21 cellular contexts compared by ENCODE assay signal in the genomic region with DNA sequence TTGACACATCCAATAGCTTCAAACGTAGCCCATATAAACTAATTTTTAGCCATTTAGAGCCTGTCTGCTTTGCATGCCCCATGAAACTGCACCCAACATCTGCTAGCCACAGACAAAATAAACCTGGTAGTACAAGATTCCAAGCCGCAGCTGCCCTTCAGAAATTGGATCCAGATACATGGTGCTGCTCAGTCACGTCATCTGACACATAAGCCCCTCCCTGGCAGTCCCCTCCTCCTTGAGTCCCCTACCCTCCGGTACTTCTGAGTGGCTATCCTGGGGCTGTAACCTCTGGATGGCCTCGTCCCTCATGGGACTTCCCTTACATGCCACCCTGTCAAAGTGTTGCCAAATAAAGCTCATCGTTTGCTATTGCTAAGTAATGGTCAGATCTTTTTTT. TPM values are rescaled to one million over a fixed set of nuclear protein-coding genes. Genes with fewer than 3 reads are reported as not detected.
DNase-seq lines count a peak whose midpoint lies in the region; ATAC-seq and TF ChIP-seq lines count a peak whose summit lies in the region.
"Had no signal": no experiment of that assay in that cellular context is flagged by ENCODE, and none has a peak within 500 bp of the region (broad histone marks: within the 10 kb centered on the region; RNA-seq: fewer than 3 reads in every experiment).

No MANE protein-coding gene starts in this region.

- TF ChIP-seq RAD21 in IMR-90 (IDR thresholded peaks at IDR 0.05; ENCODE audit: low read length) = no peak

- H2BK120ac ChIP-seq in IMR-90 (ENCODE audit: low read depth, low read length) = no peak overlapping the region

- intact Hi-C loops in IMR-90 (cut with micrococcal nuclease) = no loop called here

- no peak overlapping the region for H3K4me3 Mint-ChIP-seq in neural crest cell
- H3K4me3 Mint-ChIP-seq: CD4-positive, alpha-beta memory T cell had no signal

- POLR2A ChIA-PET in IMR-90 (lab: Charles Lee; ENCODE audit: unreplicated experiment) = no interaction called here

- H3K4me3 ChIP-seq in AG10803 (ENCODE audit: low read length) (no peak overlapping the region), IMR-90 (ENCODE audit: insufficient read depth, low read depth, low read length) (no peak overlapping the region), foreskin fibroblast (ENCODE audit: low read depth in 1 of 2, low read length in 2 of 2) (no peak overlapping the region)
- H3K4me3 ChIP-seq: A549; BLaER1 treated with 17β-estradiol and CSF1 and Interleukin-3, amounts not matched to agents 10 nM and 100 nM; SJCRH30 had no signal

- no peak overlapping the region for H3K18ac ChIP-seq in IMR-90 (ENCODE audit: low read depth, low read length)

- H2AFZ ChIP-seq in IMR-90 (replicated peaks; ENCODE audit: low read length, poor library complexity) = no peak overlapping the region

- no peak overlapping the region for H2BK5ac ChIP-seq in IMR-90 (ENCODE audit: low read depth, low read length, poor library complexity, severe bottlenecking)

- no peak overlapping the region for H2BK20ac ChIP-seq in IMR-90 (ENCODE audit: low read depth, low read length)

- DNase-seq in AG10803 (ENCODE audit: low read depth) = peak; percentile 53
- DNase-seq in IMR-90 = peak; percentile 5
- peak; percentile 21 to 63 for DNase-seq in foreskin fibroblast
- no peak for DNase-seq in neural crest cell (ENCODE audit: low read depth, low spot score)
- DNase-seq in anterior cingulate cortex (lab: John Stamatoyannopoulos, UW) = no peak
- DNase-seq in activated CD4-positive, alpha-beta T cell treated with anti-CD3 and anti-CD28 coated beads, Interleukin-2, amount 50 U/mL, for 4 hours = no peak
- DNase-seq in HT-29 (ENCODE audit: low spot score) = no peak
- DNase-seq: CD4-positive, alpha-beta memory T cell; KG1; NCI-H1105; NCI-H146; NCI-H2029; NCI-H2227 treated with DMSO at 0.1 percent for 48 hours; NCI-H510A; NK-92 treated with Interleukin-12 subunit alpha and Interleukin-12 subunit beta, amount 100 ng/mL, for 24 hours had no signal

- H3K36me3 ChIP-seq in IMR-90 (ENCODE audit: control insufficient read depth, insufficient read depth, low read length) = no peaks in the 10 kb centered on the region
- H3K36me3 ChIP-seq: SJCRH30 had no signal

- H3K9me3 Mint-ChIP-seq in neural crest cell = no peaks in the 10 kb centered on the region

- in situ Hi-C loops in IMR-90 (cut with MboI; ENCODE audit: low sequenced_read_pairs) = no loop called here

- no peak for ATAC-seq in IMR-90 (ENCODE audit: low read depth)
- ATAC-seq in HG03280 (IDR thresholded peaks at IDR 0.05; ENCODE audit: unreplicated experiment) = no peak
- ATAC-seq: Panc1 had no signal

- no peaks in the 10 kb centered on the region for H3K27me3 ChIP-seq in IMR-90 (ENCODE audit: control insufficient read depth, insufficient read depth, low read length)
- H3K27me3 ChIP-seq: BLaER1 treated with 17β-estradiol and CSF1 and Interleukin-3, amounts not matched to agents 10 nM and 100 nM; SJCRH30 had no signal

- H3K9me1 ChIP-seq in IMR-90 (ENCODE audit: insufficient read depth, low read length) = no peaks in the 10 kb centered on the region; the same call in 1 of the 2 replicates

- no peak for TF ChIP-seq CTCF in AG10803 (conservative IDR thresholded peaks at IDR 0.05; ENCODE audit: low read length)
- TF ChIP-seq CTCF in IMR-90 (conservative IDR thresholded peaks at IDR 0.05; ENCODE audit: low read depth, low read length) = no peak
- TF ChIP-seq CTCF in foreskin fibroblast (IDR thresholded peaks at IDR 0.05; ENCODE audit: low read depth, low read length) = no peak
- TF ChIP-seq CTCF in neural crest cell (conservative IDR thresholded peaks at IDR 0.05) = no peak

- peaks cover 18% of the 10 kb centered on the region for H3K4me1 Mint-ChIP-seq in neural crest cell

- no peak overlapping the region for H3K4ac ChIP-seq in IMR-90 (ENCODE audit: low read depth, low read length)

- H2AK5ac ChIP-seq in IMR-90 (ENCODE audit: low read depth, low read length) = 0 out of 2 replicates have a peak overlapping the region, but pooled peaks have one; percentile 21

- peak overlapping the region; percentile 5 for H3K27ac Mint-ChIP-seq in neural crest cell (ENCODE audit: unreplicated experiment)
- H3K27ac Mint-ChIP-seq: CD4-positive, alpha-beta memory T cell had no signal

- H3K23ac ChIP-seq in IMR-90 (ENCODE audit: low read depth, low read length) = no peak overlapping the region; the same call in 1 of the 2 replicates

- no peak overlapping the region for H4K8ac ChIP-seq in IMR-90 (ENCODE audit: low read depth in 2 of 2, low read length in 2 of 2)

- H3K9me3 ChIP-seq in IMR-90 (ENCODE audit: control insufficient read depth, insufficient read depth, low read length) = no peaks in the 10 kb centered on the region
- H3K9me3 ChIP-seq: A549; BLaER1 treated with 17β-estradiol and CSF1 and Interleukin-3, amounts not matched to agents 10 nM and 100 nM; SJCRH30 had no signal

- dilution Hi-C loops in IMR-90 (cut with HindIII; ENCODE audit: low sequenced_read_pairs, unreplicated experiment) = no loop called here

- no peak overlapping the region for H4K91ac ChIP-seq in IMR-90 (ENCODE audit: insufficient read depth, low read depth, low read length)

- no peaks in the 10 kb centered on the region for H3K27me3 Mint-ChIP-seq in neural crest cell (ENCODE audit: low read depth)

- no peak overlapping the region for H3K4me2 ChIP-seq in IMR-90 (ENCODE audit: low read depth, low read length)
- H3K4me2 ChIP-seq: A549 had no signal

- 0 out of 2 replicates have a peak, but pooled peaks cover 4% of the 10 kb centered on the region for H3K4me1 ChIP-seq in IMR-90 (ENCODE audit: control insufficient read depth, insufficient read depth, low read length)

- no peak overlapping the region for H3K56ac ChIP-seq in IMR-90 (ENCODE audit: extremely low read depth, insufficient read depth, low read length)

- CTCF ChIA-PET in IMR-90 (lab: Yijun Ruan, JAX) = no interaction called here

- H3K27ac ChIP-seq in IMR-90 (ENCODE audit: insufficient read depth, low read length) = no peak overlapping the region
- H3K27ac ChIP-seq: A549; BLaER1 treated with 17β-estradiol and CSF1 and Interleukin-3, amounts not matched to agents 10 nM and 100 nM; SJCRH30 had no signal

- H2AK9ac ChIP-seq in IMR-90 (replicated peaks; ENCODE audit: low read depth, low read length, poor library complexity) = no peak overlapping the region

- H4K20me1 ChIP-seq in IMR-90 (ENCODE audit: insufficient read depth, low read length) = no peaks in the 10 kb centered on the region
- H4K20me1 ChIP-seq: BLaER1 treated with 17β-estradiol and CSF1 and Interleukin-3, amounts not matched to agents 10 nM and 100 nM had no signal

- H3K79me1 ChIP-seq in IMR-90 (ENCODE audit: low read depth in 1 of 2, low read length in 2 of 2) = no peaks in the 10 kb centered on the region

- 61% methylated on average over 4 of the region's 6 CpGs; no CpG with 5 or more reads in 1 of the 2 experiments for WGBS in IMR-90 (ENCODE audit: extremely low coverage in 2 of 2, insufficient read length in 1 of 2), 2 experiments

- no peak overlapping the region for H4K5ac ChIP-seq in IMR-90 (ENCODE audit: low read depth, low read length)

- no peak overlapping the region for H3K9ac ChIP-seq in IMR-90 (ENCODE audit: low read depth, low read length)
- H3K9ac ChIP-seq: BLaER1 treated with 17β-estradiol and CSF1 and Interleukin-3, amounts not matched to agents 10 nM and 100 nM had no signal

- no peak overlapping the region for H2BK15ac ChIP-seq in IMR-90 (ENCODE audit: low read depth, low read length)

- no peak overlapping the region for H3K14ac ChIP-seq in IMR-90 (replicated peaks; ENCODE audit: low read depth, low read length)

- no peak for TF ChIP-seq POLR2A in IMR-90 (IDR thresholded peaks at IDR 0.05; ENCODE audit: low read depth, low read length)

- no TSS peak for BruUV-seq in IMR-90 (replicated peaks; lab: Mats Ljungman, UMichigan)

- H3K36me3 Mint-ChIP-seq in neural crest cell (ENCODE audit: low read depth) = no peaks in the 10 kb centered on the region

TF ChIP-seq in IMR-90, 13 proteins besides CTCF, POLR2A, EP300 and RAD21:
- no peak for TF ChIP-seq SMC3 (IDR thresholded peaks at IDR 0.05; ENCODE audit: low read depth, low read length)
- no peak for TF ChIP-seq BHLHE40 (IDR thresholded peaks at IDR 0.05; ENCODE audit: low read depth, low read length)
- TF ChIP-seq RCOR1 (IDR thresholded peaks at IDR 0.05; ENCODE audit: insufficient replicate concordance, low read length) = no peak
- no peak for TF ChIP-seq MXI1 (IDR thresholded peaks at IDR 0.05; ENCODE audit: borderline replicate concordance, low read depth, low read length)

RNA-seq across cellular contexts. Expression of a gene that starts 33.8 kb away (rescaled TPM):
- 0.28 TPM in 1 of 2 replicates, not detected in the other for total RNA-seq in IMR-90 (2012; rRNA removed)
- 0.07 TPM in 1 of 2 replicates, not detected in the other for polyA plus RNA-seq in IMR-90 (2012; rRNA removed)
- polyA plus RNA-seq in IMR-90 (2012; cell fraction: cytosol; rRNA removed) = 0.10 TPM in 1 of 2 replicates, not detected in the other
- polyA plus RNA-seq in IMR-90 (2012; cell fraction: nucleus; rRNA removed; ENCODE audit: low replicate concordance) = 0.05 and 0.22 TPM in 2 replicates
- total RNA-seq in neural crest cell = not detected in 2 replicates
- total RNA-seq in HT-29 (2014; rRNA removed; shearing (Covaris generic)) = 0.74 and 1.3 TPM in 2 replicates
- total RNA-seq: CD4-positive, alpha-beta memory T cell; Daoy; SJCRH30 had no signal
- polyA plus RNA-seq: CD4-positive, alpha-beta memory T cell had no signal

Comparison
In these comparisons a context has a peak if more than half of its experiments do, and no peak if none do; other contexts are left out.
1. DNase-seq: peak in AG10803 (single experiment), IMR-90 (single experiment) and foreskin fibroblast (2 of 2); none in neural crest cell (single experiment), anterior cingulate cortex (0 of 58), activated CD4-positive, alpha-beta T cell treated with anti-CD3 and anti-CD28 coated beads, Interleukin-2, amount 50 U/mL, for 4 hours (0 of 2) and HT-29 (single experiment).